ENCODE assay signal across 8 cellular contexts in genomic region chr7:101165075-101165957, GRCh38. TPM values are rescaled to one million over a fixed set of nuclear protein-coding genes. Genes with fewer than 3 reads are reported as not detected.
A peak's percentile ranks its signal among the peaks of the same experiment; 100 is the strongest.
DNase-seq lines count a peak whose midpoint lies in the region; ATAC-seq and TF ChIP-seq lines count a peak whose summit lies in the region.

VGF (minus strand) TSS chr7:101165569; CDS start chr7:101164843, 726 bp downstream.

- intact Hi-C loops in lower leg skin (cut with DNase I; ENCODE audit: low total_unique reads) = no loop called here

- peak; percentile 97 for DNase-seq in AG20443 (ENCODE audit: low spot score)
- peak; percentile 94 for DNase-seq in NCI-H774 (lab: John Stamatoyannopoulos, UW)
- peak; percentile 89 to 90 for DNase-seq in activated CD4-positive, alpha-beta T cell treated with anti-CD3 and anti-CD28 coated beads, Interleukin-2, amount 50 U/mL, for 4 hours
- peak; percentile 70 to 93 for DNase-seq in dermis microvascular lymphatic vessel endothelial cell (ENCODE audit: low read depth in 2 of 2)
- DNase-seq in lower leg skin (ENCODE audit: low spot score in 2 of 2) = peak; percentile 87 to 96
- peak; percentile 82 to 93 (median 82) for DNase-seq in stimulated activated CD4-positive, alpha-beta T cell treated with anti-CD3 and anti-CD28 coated beads, TNF-alpha, amount 100 ng/mL, for 24 hours (ENCODE audit: low read depth in 3 of 3)

- WGBS in lower leg skin, 2 donors = 4 to 5% methylated on average over 37 to 47 of the region's 74 CpGs

- TF ChIP-seq POLR2A in lower leg skin (IDR thresholded peaks at IDR 0.05) = no peak

- no peak within 1 kb of the TSS for H3K4me3 ChIP-seq in lower leg skin (ENCODE audit: low read depth, poor library complexity, severe bottlenecking)

- ATAC-seq in GM19351 (IDR thresholded peaks at IDR 0.05; ENCODE audit: unreplicated experiment) (peak; percentile 67), HG03571 (IDR thresholded peaks at IDR 0.05; ENCODE audit: unreplicated experiment) (peak; percentile 62)

- no peak for TF ChIP-seq CTCF in lower leg skin (IDR thresholded peaks at IDR 0.05)

RNA-seq across cellular contexts. Expression of gene VGF, which starts in this region (rescaled TPM):
- total RNA-seq in dermis microvascular lymphatic vessel endothelial cell = not detected in 2 replicates
- 1 to 10 TPM in 2 of 4 donors, under 1 TPM in 1, not detected in 1; 0.91 to 6.3 (median 2.5) TPM for total RNA-seq in lower leg skin

Comparison
In these comparisons a context has a peak if more than half of its experiments do, and no peak if none do; other contexts are left out.
1. Peak in DNase-seq in dermis microvascular lymphatic vessel endothelial cell; RNA of the gene not detected or under 1 TPM.